14 cellular contexts compared by ENCODE assay signal in the genomic region with DNA sequence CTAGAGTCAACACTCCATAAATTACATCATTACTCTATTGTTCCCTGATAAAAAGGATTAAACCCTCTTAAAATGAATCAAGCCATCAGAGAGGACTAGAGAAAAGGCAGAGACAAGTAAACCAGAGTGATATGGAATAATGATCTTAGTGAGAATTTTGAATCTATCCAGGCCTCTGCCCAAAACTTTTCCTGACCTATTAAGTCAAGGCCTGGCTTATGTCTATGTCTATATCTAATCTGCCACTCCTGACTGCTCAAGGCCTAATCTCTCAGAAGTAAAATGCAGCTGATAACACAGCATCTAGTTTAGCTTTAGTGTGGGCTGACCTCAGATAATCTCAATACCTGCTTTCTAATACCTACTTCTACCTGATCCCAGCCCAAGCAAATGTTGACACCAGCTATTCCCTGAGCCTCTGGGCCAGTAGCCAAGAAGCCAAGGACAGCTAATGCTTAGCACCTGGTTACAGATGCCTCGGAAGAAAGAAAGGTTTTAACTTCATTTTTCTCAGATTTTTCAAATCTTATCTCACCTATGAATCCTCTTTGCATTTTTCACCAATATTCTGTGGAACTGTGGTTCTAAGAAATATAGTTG.
"Had no signal": no experiment of that assay in that cellular context is flagged by ENCODE, and none has a peak within 500 bp of the region (broad histone marks: within the 10 kb centered on the region; RNA-seq: fewer than 3 reads in every experiment).

No MANE protein-coding gene starts in this region.

- DNase-seq: activated CD4-positive, alpha-beta T cell treated with anti-CD3 and anti-CD28 coated beads, Interleukin-2, amount 50 U/mL, for 48 hours; activated naive CD4-positive, alpha-beta T cell treated with anti-CD3 and anti-CD28 coated beads, Interleukin-2, amount 10 ng/mL, durations not matched to agents 7 days and 5 days; central memory CD4-positive, alpha-beta T cell; colonic mucosa; islet precursor cell; natural killer cell; posterior cingulate gyrus; stimulated activated CD4-positive, alpha-beta T cell treated with anti-CD3 and anti-CD28 coated beads, Interleukin-15, amount 100 ng/mL, for 24 hours; stimulated activated CD4-positive, alpha-beta T cell treated with anti-CD3 and anti-CD28 coated beads, Interleukin-4, amount 100 ng/mL, for 1 hour; stimulated activated naive CD4-positive, alpha-beta T cell; substantia nigra; transverse colon had no signal

- H3K4me1 ChIP-seq: colonic mucosa, transverse colon had no signal

- H3K9me3 ChIP-seq: colonic mucosa, transverse colon had no signal

- H3K36me3 ChIP-seq: colonic mucosa, transverse colon had no signal

- H3K4me3 ChIP-seq: colonic mucosa, transverse colon had no signal

- H3K27me3 ChIP-seq: colonic mucosa, transverse colon had no signal

- ATAC-seq: activated CD4-positive, CD25-positive, alpha-beta regulatory T cell treated with anti-CD3 and anti-CD28 coated beads, Interleukin-2, amount 50 U/mL, for 24 hours; esophagus mucosa; natural killer cell had no signal

- H3K27ac ChIP-seq: colonic mucosa, transverse colon had no signal
